ENCODE assay signal across 8 cellular contexts in genomic region chr15:73053398-73053723, GRCh38. TPM values are rescaled to one million over a fixed set of nuclear protein-coding genes. Genes with fewer than 3 reads are reported as not detected.
DNase-seq lines count a peak whose midpoint lies in the region; ATAC-seq and TF ChIP-seq lines count a peak whose summit lies in the region.

No MANE protein-coding gene starts in this region.

- H3K36me3 ChIP-seq in brain microvascular endothelial cell (replicated peaks) (no peaks in the 10 kb centered on the region), mesodermal cell (ENCODE audit: control insufficient read depth, insufficient read depth, low read length) (no peaks in the 10 kb centered on the region), urinary bladder (ENCODE audit: insufficient read depth) (no peaks in the 10 kb centered on the region)

- H3K27ac Mint-ChIP-seq in activated naive CD4-positive, alpha-beta T cell treated with anti-CD3 and anti-CD28 coated beads, Interleukin-2, amount 50 U/mL, for 24 hours = peak overlapping the region; percentile 63

- peak overlapping the region; percentile 90 for H3K4me3 Mint-ChIP-seq in activated naive CD4-positive, alpha-beta T cell treated with anti-CD3 and anti-CD28 coated beads, Interleukin-2, amount 50 U/mL, for 24 hours

- in situ Hi-C loops in brain microvascular endothelial cell (cut with HindIII; ENCODE audit: low pct_ligation_motif_present, low sequenced_read_pairs) = no loop called here

- no peak for DNase-seq in activated naive CD4-positive, alpha-beta T cell treated with Interleukin-2 at 50 U/mL for 16 hours
- DNase-seq in brain microvascular endothelial cell (no peak), NCI-H2081 (lab: John Stamatoyannopoulos, UW) (no peak), A172 (ENCODE audit: low spot score) (no peak)

- no peaks in the 10 kb centered on the region for H3K9me3 ChIP-seq in mesodermal cell (ENCODE audit: control insufficient read depth, low read length)

- H3K27ac ChIP-seq in brain microvascular endothelial cell = no peak overlapping the region
- peak overlapping the region; percentile 81 for H3K27ac ChIP-seq in mesodermal cell (ENCODE audit: low read depth, low read length, severe bottlenecking)
- H3K27ac ChIP-seq in urinary bladder (ENCODE audit: low read depth) = no peak overlapping the region

- no peaks in the 10 kb centered on the region for H3K36me3 Mint-ChIP-seq in activated naive CD4-positive, alpha-beta T cell treated with anti-CD3 and anti-CD28 coated beads, Interleukin-2, amount 50 U/mL, for 24 hours

- peaks cover 10% of the 10 kb centered on the region for H3K4me1 Mint-ChIP-seq in activated naive CD4-positive, alpha-beta T cell treated with anti-CD3 and anti-CD28 coated beads, Interleukin-2, amount 50 U/mL, for 24 hours

- peaks cover 2% of the 10 kb centered on the region for H3K27me3 ChIP-seq in brain microvascular endothelial cell (replicated peaks)

- H3K27me3 Mint-ChIP-seq in activated naive CD4-positive, alpha-beta T cell treated with anti-CD3 and anti-CD28 coated beads, Interleukin-2, amount 50 U/mL, for 24 hours = no peaks in the 10 kb centered on the region

- TF ChIP-seq CTCF in brain microvascular endothelial cell (IDR thresholded peaks at IDR 0.05; ENCODE audit: low read depth, low read length, missing control alignments) = no peak

- 16 to 20% methylated on average over 2 to 3 of the region's 8 CpGs for WGBS in mesodermal cell (ENCODE audit: insufficient coverage in 2 of 2), 2 experiments
- 6% methylated on average over 8 of the region's 8 CpGs for WGBS in urinary bladder

- H3K4me1 ChIP-seq in mesodermal cell (ENCODE audit: control insufficient read depth, insufficient read depth, low read length, poor library complexity, severe bottlenecking) = peaks cover 26% of the 10 kb centered on the region
- no peaks in the 10 kb centered on the region for H3K4me1 ChIP-seq in urinary bladder (ENCODE audit: insufficient read depth)

- H3K9me3 Mint-ChIP-seq in activated naive CD4-positive, alpha-beta T cell treated with anti-CD3 and anti-CD28 coated beads, Interleukin-2, amount 50 U/mL, for 24 hours = no peaks in the 10 kb centered on the region

- H3K4me3 ChIP-seq in brain microvascular endothelial cell (ENCODE audit: low read depth, low read length) = peak overlapping the region; percentile 63
- H3K4me3 ChIP-seq in mesodermal cell (ENCODE audit: extremely low read depth, insufficient read depth, low read length, poor library complexity, severe bottlenecking) = peak overlapping the region; percentile 79
- peak overlapping the region; percentile 88 for H3K4me3 ChIP-seq in urinary bladder (ENCODE audit: low read depth, low read length)

- no peak for ATAC-seq in GM18907 (IDR thresholded peaks at IDR 0.05; ENCODE audit: unreplicated experiment)

RNA-seq across cellular contexts. Expression of gene NEO1, which starts 1.1 kb away (rescaled TPM):
- polyA plus RNA-seq in mesodermal cell (2013, experiment 1 of 2) = 85.7 TPM
- polyA plus RNA-seq in mesodermal cell (2013, experiment 2 of 2) = 75.2 TPM
- 52.4 TPM for total RNA-seq in urinary bladder
- 24.7 TPM for polyA plus RNA-seq in urinary bladder
- 3.8 and 7.3 TPM in 2 replicates for total RNA-seq in A172 (2014; rRNA removed; shearing (Covaris generic))
